Comparison of ENCODE assay signal across 8 cellular contexts in the genomic region with DNA sequence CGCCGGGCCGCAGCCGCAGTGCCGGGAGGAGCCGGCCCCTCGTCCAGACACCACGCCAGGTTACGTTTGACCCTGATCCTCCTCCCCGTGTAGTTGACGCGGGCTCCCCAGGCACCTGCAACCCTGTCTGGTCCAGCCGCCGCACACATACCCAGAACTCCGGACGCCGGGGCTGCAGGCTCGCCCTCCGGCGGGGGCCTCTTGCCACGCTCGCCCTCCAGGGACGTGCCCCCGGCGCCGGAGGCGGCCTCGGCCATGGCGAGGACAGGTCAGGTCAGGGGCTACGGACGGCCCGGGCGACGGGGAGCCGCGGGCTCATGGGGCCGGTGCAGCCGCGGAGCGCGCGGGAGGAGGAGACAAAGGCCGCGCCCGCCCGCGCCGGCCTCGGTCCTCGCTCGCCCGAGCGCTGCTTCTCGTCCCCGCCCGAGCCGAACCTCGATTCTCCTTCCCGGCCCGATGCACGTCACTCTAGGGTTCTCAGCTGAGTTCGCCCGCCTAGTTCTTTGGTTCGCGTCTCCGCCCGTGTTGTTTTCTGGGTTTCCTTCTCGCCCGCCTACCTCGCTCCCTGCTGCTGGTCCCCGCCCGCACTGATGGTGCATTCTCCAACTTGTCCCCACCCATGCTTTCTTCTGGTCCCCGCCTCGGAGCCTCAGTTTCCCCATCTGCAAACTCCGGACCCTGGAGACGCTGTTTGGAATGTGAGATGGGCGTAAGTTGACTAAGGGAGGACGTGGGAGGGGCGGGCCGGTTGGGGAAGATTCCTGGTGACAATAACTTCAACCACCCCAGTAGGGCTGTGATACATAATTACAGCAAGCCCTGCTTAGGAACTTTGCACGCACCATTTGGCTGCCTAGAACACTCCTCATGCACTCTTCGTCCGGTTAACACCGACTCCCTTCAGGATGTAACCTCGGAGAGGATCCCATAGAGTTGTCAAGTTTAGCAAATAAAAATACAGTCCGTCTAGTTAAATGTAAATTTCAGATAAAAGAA. TPM values are rescaled to one million over a fixed set of nuclear protein-coding genes. Genes with fewer than 3 reads are reported as not detected.
A peak's percentile ranks its signal among the peaks of the same experiment; 100 is the strongest.
DNase-seq lines count a peak whose midpoint lies in the region; ATAC-seq and TF ChIP-seq lines count a peak whose summit lies in the region.

A gene with protein sequence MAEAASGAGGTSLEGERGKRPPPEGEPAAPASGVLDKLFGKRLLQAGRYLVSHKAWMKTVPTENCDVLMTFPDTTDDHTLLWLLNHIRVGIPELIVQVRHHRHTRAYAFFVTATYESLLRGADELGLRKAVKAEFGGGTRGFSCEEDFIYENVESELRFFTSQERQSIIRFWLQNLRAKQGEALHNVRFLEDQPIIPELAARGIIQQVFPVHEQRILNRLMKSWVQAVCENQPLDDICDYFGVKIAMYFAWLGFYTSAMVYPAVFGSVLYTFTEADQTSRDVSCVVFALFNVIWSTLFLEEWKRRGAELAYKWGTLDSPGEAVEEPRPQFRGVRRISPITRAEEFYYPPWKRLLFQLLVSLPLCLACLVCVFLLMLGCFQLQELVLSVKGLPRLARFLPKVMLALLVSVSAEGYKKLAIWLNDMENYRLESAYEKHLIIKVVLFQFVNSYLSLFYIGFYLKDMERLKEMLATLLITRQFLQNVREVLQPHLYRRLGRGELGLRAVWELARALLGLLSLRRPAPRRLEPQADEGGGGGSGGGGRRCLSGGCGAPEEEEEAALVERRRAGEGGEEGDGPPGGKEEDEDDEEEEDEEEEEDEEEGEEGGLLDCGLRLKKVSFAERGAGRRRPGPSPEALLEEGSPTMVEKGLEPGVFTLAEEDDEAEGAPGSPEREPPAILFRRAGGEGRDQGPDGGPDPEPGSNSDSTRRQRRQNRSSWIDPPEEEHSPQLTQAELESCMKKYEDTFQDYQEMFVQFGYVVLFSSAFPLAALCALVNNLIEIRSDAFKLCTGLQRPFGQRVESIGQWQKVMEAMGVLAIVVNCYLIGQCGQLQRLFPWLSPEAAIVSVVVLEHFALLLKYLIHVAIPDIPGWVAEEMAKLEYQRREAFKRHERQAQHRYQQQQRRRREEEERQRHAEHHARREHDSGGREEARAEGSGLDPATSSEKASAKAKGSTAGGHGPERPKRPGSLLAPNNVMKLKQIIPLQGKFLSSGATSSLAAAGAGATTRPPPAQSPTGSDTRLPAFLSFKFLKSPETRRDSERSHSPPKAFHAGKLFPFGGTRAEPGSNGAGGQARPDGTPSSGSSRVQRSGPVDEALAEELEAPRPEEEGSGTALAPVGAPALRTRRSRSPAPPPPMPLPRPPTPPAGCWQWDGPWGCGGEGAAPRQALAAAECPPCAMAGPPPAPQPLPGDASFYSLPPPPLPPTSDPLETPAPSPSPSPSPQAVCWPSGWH (minus strand): TSS at position 442 of the 996 bp plus-strand sequence. CDS start 185 bp downstream, at position 257.

- 2 to 7% methylated on average over 78 to 86 of the region's 86 CpGs for WGBS in heart right ventricle, 2 donors

- H3K27ac ChIP-seq in heart right ventricle = peak within 1 kb of the TSS in 9 of 10 donors; percentile 64 to 83 (median 75)

- H3K4me1 ChIP-seq in heart right ventricle = peaks cover 8 to 45% (median 36%) of the 10 kb centered on the region in 9 donors

- peak within 1 kb of the TSS; percentile 47 to 87 (median 84) for H3K4me3 ChIP-seq in heart right ventricle

- intact Hi-C loops in heart right ventricle (cut with DNase I) (no loop called here), posterior cingulate gyrus (cut with DNase I) (loop anchor here (1.0 to 10.0 kb wide), 2 partner anchors 25 to 140 kb away; a partner anchor contains a TSS)

- ATAC-seq in T-cell (replicated peaks in 1 of 4) (peak; percentile 65 to 69 (median 68)), heart right ventricle (peak; percentile 71 to 84 (median 80))

- no peaks in the 10 kb centered on the region for H3K9me3 ChIP-seq in heart right ventricle

- TF ChIP-seq CTCF in HFFc6 (IDR thresholded peaks at IDR 0.05) (no peak), heart right ventricle (IDR thresholded peaks at IDR 0.05) (no peak), type B pancreatic cell (conservative IDR thresholded peaks at IDR 0.05) (no peak)

- DNase-seq in DMS79 (lab: John Stamatoyannopoulos, UW) (peak; percentile 87), HFFc6 (peak; percentile 99), NCI-H146 treated with DMSO at 0.1 percent for 48 hours (lab: John Stamatoyannopoulos, UW; ENCODE audit: unreplicated experiment) (peak; percentile 91), T-cell (peak; percentile 89 to 98 (median 95)), amniotic epithelial cell (ENCODE audit: low read depth) (peak; percentile 99), heart right ventricle (peak; percentile 97 to 99), posterior cingulate gyrus (peak; percentile 94 to 99 (median 97)), type B pancreatic cell (ENCODE audit: extremely low spot score, unreplicated experiment) (peak; percentile 97)

- H3K4me1 Mint-ChIP-seq in HFFc6 (ENCODE audit: low read depth) (peaks cover 12% of the 10 kb centered on the region), T-cell (peaks cover 42 to 53% (median 49%) of the 10 kb centered on the region in 3 donors), type B pancreatic cell (ENCODE audit: unreplicated experiment) (peaks cover 15% of the 10 kb centered on the region)

- peaks cover 0 to 17% (median 0%) of the 10 kb centered on the region in 7 donors for H3K27me3 ChIP-seq in heart right ventricle

- H3K4me3 Mint-ChIP-seq in HFFc6 = peak within 1 kb of the TSS; percentile 89
- H3K4me3 Mint-ChIP-seq in T-cell = peak within 1 kb of the TSS; percentile 84 to 92 (median 86)
- H3K4me3 Mint-ChIP-seq in type B pancreatic cell = peak within 1 kb of the TSS; percentile 98

- peaks cover 0 to 14% (median 0%) of the 10 kb centered on the region in 9 donors for H3K36me3 ChIP-seq in heart right ventricle

- CTCF ChIA-PET in T-cell (lab: Charles Lee) = interaction anchor here (0.5 to 1.2 kb wide), 3 partner anchors 29 to 525 kb away, joined by 3 to 10 read pairs (median 7); a partner anchor contains a TSS

- H3K27ac Mint-ChIP-seq in HFFc6 (peak within 1 kb of the TSS; percentile 74), T-cell (peak within 1 kb of the TSS; percentile 80 to 91), type B pancreatic cell (peak within 1 kb of the TSS; percentile 98)

- peaks cover 10% of the 10 kb centered on the region for H3K36me3 Mint-ChIP-seq in HFFc6 (ENCODE audit: low read depth)
- H3K36me3 Mint-ChIP-seq in T-cell = no peaks in the 10 kb centered on the region
- H3K36me3 Mint-ChIP-seq in type B pancreatic cell = peaks cover 9% of the 10 kb centered on the region

- POLR2A ChIA-PET in T-cell (lab: Charles Lee) = interaction anchor here (1.1 kb wide), 2 partner anchors 26 to 258 kb away, joined by 3 read pairs; no protein-coding TSS in a partner anchor

- H3K9me3 Mint-ChIP-seq in HFFc6 (0 out of 2 replicates have a peak, but pooled peaks cover 4% of the 10 kb centered on the region), T-cell (no peaks in the 10 kb centered on the region), type B pancreatic cell (no peaks in the 10 kb centered on the region)

- peaks cover 5% of the 10 kb centered on the region for H3K27me3 Mint-ChIP-seq in HFFc6 (ENCODE audit: insufficient read depth)
- H3K27me3 Mint-ChIP-seq in T-cell = no peaks in the 10 kb centered on the region
- peaks cover 10% of the 10 kb centered on the region for H3K27me3 Mint-ChIP-seq in type B pancreatic cell

RNA-seq across cellular contexts. Expression of the gene that starts here (rescaled TPM):
- total RNA-seq in HFFc6 (2021; fragmentation: NEBNext Ultra II Directional; extraction: Animal tissue kit (Norgen Biotek cat#: 25700)) = 1 to 10 TPM; 4.4 to 6.0 (median 5.0) TPM
- total RNA-seq in T-cell = 10 to 100 TPM; 18.3 to 27.4 (median 24.9) TPM
- total RNA-seq in heart right ventricle = 10 to 100 TPM in 3 of 10 donors, 1 to 10 TPM in 7; 6.2 to 11.7 (median 8.0) TPM
- polyA plus RNA-seq in heart right ventricle = 10 to 100 TPM in 1 of 2 donors, 1 to 10 TPM in 1; 3.3 to 14.6 TPM
- total RNA-seq in type B pancreatic cell (ENCODE audit: low replicate concordance) = 38.4 and 51.3 TPM in 2 replicates

Comparison
In these comparisons a context has a peak if more than half of its experiments do, and no peak if none do; other contexts are left out.
1. Peak in every context shown above with its lines: DNase-seq, ATAC-seq, H3K4me3 ChIP-seq and H3K27ac ChIP-seq.